In the genomic region with DNA sequence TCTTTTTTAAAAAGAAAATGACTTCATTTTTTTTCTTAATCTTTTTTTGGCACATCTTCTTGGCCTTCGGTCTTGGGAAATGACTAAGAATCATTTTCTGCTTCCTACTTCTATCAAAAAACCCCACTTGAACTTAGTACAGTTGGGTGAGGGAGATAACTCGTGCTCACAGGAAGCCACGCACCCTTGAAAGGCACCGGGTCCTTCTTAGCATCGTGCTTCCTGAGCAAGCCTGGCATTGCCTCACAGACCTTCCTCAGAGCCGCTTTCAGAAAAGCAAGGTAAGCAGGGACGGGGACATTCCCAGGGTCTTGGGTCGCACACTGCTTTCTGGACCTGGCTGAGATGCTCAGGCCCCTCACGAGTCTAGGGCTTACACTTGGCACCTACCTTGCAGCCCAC, we compare ENCODE assay signal across 11 cellular contexts. TPM values are rescaled to one million over a fixed set of nuclear protein-coding genes. Genes with fewer than 3 reads are reported as not detected.
DNase-seq lines count a peak whose midpoint lies in the region; ATAC-seq and TF ChIP-seq lines count a peak whose summit lies in the region.
"Had no signal": no experiment of that assay in that cellular context is flagged by ENCODE, and none has a peak within 500 bp of the region (broad histone marks: within the 10 kb centered on the region; RNA-seq: fewer than 3 reads in every experiment).

A gene (plus strand): TSS at position 235 of the 402 bp plus-strand sequence. CDS start 1,779 bp downstream, outside the sequence.

- TF ChIP-seq POLR2A in erythroblast (IDR thresholded peaks at IDR 0.05; ENCODE audit: low read length): no peak

- H3K27me3 Mint-ChIP-seq in mesothelial cell of epicardium (ENCODE audit: low read depth): no peaks in the 10 kb centered on the region

- H3K4me1 Mint-ChIP-seq in mesothelial cell of epicardium: peaks cover 2% of the 10 kb centered on the region

- TF ChIP-seq CTCF in mesothelial cell of epicardium (IDR thresholded peaks at IDR 0.05; ENCODE audit: unreplicated experiment): no peak

- H3K36me3 Mint-ChIP-seq in mesothelial cell of epicardium: no peaks in the 10 kb centered on the region

- no peak within 1 kb of the TSS for H3K27ac Mint-ChIP-seq in mesothelial cell of epicardium

- ATAC-seq in GM18511 (IDR thresholded peaks at IDR 0.05; ENCODE audit: unreplicated experiment) (no peak), HG03342 (IDR thresholded peaks at IDR 0.05; ENCODE audit: unreplicated experiment) (no peak)
- ATAC-seq: left lobe of liver had no signal

- H3K4me3 Mint-ChIP-seq in mesothelial cell of epicardium: no peak within 1 kb of the TSS

- H3K9me3 Mint-ChIP-seq in mesothelial cell of epicardium: no peaks in the 10 kb centered on the region

- DNase-seq in OCI-M2 (lab: John Stamatoyannopoulos, UW; ENCODE audit: unreplicated experiment) (peak; percentile 23), erythroblast (lab: John Stamatoyannopoulos, UW) (peak; percentile 76 to 88), mesothelial cell of epicardium (ENCODE audit: low spot score in 2 of 2, unreplicated experiment in 2 of 2) (no peak), GM19240 (ENCODE audit: insufficient read length, low spot score) (no peak)
- DNase-seq in activated CD8-positive, alpha-beta memory T cell treated with anti-CD3 and anti-CD28 coated beads for 24 hours: peak; percentile 77
- peak; percentile 65 for DNase-seq in stimulated activated CD8-positive, alpha-beta memory T cell treated with anti-CD3 and anti-CD28 coated beads, Interleukin-4, amount 100 ng/mL, for 48 hours
- DNase-seq: NCI-H446 had no signal

RNA-seq across cellular contexts. Expression of the gene that starts here (rescaled TPM):
- total RNA-seq in mesothelial cell of epicardium: 0.07 TPM in 1 of 3 replicates, not detected in the others
- total RNA-seq: skeletal muscle tissue had no signal

Comparison
In these comparisons a context has a peak if more than half of its experiments do, and no peak if none do; other contexts are left out.
1. DNase-seq: peak in OCI-M2 (single experiment), activated CD8-positive, alpha-beta memory T cell treated with anti-CD3 and anti-CD28 coated beads for 24 hours (single experiment), erythroblast (2 of 2) and stimulated activated CD8-positive, alpha-beta memory T cell treated with anti-CD3 and anti-CD28 coated beads, Interleukin-4, amount 100 ng/mL, for 48 hours (single experiment); none in mesothelial cell of epicardium (0 of 2) and GM19240 (single experiment).